In the genomic region with DNA sequence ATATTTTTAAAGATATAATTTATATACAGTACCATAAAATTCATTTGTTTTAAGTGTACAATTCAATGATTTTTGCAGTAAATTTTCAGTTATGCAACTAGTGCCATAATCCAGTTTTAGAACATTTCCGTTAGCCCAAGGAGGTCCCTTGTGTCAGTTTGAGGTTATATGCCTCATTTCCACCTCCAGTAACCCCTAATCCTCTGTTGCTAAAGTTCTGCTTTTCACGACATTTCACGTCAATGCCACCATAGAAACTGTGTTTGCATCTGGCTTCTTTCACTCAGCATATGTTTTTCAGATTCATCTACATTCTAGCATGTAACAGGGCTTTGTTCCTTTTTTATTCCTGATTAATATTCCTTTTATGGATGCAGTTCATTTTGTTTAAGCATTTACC, we compare ENCODE assay signal across 2 cellular contexts.
TF ChIP-seq lines count a peak whose summit lies in the region.

No MANE protein-coding gene starts in this region.

TF ChIP-seq in K562, 482 proteins besides CTCF, POLR2A, EP300 and RAD21:
- TF ChIP-seq, protein P1, sequence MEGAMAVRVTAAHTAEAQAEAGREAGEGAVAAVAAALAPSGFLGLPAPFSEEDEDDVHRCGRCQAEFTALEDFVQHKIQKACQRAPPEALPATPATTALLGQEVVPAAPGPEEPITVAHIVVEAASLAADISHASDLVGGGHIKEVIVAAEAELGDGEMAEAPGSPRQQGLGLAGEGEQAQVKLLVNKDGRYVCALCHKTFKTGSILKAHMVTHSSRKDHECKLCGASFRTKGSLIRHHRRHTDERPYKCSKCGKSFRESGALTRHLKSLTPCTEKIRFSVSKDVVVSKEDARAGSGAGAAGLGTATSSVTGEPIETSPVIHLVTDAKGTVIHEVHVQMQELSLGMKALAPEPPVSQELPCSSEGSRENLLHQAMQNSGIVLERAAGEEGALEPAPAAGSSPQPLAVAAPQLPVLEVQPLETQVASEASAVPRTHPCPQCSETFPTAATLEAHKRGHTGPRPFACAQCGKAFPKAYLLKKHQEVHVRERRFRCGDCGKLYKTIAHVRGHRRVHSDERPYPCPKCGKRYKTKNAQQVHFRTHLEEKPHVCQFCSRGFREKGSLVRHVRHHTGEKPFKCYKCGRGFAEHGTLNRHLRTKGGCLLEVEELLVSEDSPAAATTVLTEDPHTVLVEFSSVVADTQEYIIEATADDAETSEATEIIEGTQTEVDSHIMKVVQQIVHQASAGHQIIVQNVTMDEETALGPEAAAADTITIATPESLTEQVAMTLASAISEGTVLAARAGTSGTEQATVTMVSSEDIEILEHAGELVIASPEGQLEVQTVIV (CRISPR knock-in tag; IDR thresholded peaks at IDR 0.05; ENCODE audit: borderline replicate concordance), result peak; percentile 78; the same call in 1 of the 2 replicates
- TF ChIP-seq RFX1 (IDR thresholded peaks at IDR 0.05) (peak; percentile 29; the same call in 1 of the 2 replicates), MBD2 (IDR thresholded peaks at IDR 0.05; ENCODE audit: borderline replicate concordance, low read depth) (no peak)

TF ChIP-seq in SK-N-SH treated with all-trans-retinoic acid at 6 μM for 48 hours, 23 proteins besides CTCF, POLR2A, EP300 and RAD21 (continued from another document):
- TF ChIP-seq PPARA (CRISPR knock-in tag; IDR thresholded peaks at IDR 0.05; ENCODE audit: borderline replicate concordance) (no peak), ISL1 (CRISPR knock-in tag; IDR thresholded peaks at IDR 0.05) (no peak), SNAI2 (CRISPR knock-in tag; IDR thresholded peaks at IDR 0.05) (no peak), RARB (CRISPR knock-in tag; IDR thresholded peaks at IDR 0.05) (no peak)
- TF ChIP-seq, protein P2, sequence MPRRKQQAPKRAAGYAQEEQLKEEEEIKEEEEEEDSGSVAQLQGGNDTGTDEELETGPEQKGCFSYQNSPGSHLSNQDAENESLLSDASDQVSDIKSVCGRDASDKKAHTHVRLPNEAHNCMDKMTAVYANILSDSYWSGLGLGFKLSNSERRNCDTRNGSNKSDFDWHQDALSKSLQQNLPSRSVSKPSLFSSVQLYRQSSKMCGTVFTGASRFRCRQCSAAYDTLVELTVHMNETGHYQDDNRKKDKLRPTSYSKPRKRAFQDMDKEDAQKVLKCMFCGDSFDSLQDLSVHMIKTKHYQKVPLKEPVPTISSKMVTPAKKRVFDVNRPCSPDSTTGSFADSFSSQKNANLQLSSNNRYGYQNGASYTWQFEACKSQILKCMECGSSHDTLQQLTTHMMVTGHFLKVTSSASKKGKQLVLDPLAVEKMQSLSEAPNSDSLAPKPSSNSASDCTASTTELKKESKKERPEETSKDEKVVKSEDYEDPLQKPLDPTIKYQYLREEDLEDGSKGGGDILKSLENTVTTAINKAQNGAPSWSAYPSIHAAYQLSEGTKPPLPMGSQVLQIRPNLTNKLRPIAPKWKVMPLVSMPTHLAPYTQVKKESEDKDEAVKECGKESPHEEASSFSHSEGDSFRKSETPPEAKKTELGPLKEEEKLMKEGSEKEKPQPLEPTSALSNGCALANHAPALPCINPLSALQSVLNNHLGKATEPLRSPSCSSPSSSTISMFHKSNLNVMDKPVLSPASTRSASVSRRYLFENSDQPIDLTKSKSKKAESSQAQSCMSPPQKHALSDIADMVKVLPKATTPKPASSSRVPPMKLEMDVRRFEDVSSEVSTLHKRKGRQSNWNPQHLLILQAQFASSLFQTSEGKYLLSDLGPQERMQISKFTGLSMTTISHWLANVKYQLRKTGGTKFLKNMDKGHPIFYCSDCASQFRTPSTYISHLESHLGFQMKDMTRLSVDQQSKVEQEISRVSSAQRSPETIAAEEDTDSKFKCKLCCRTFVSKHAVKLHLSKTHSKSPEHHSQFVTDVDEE (CRISPR knock-in tag; IDR thresholded peaks at IDR 0.05), result no peak
